Comparison of ENCODE assay signal across 9 cellular contexts in genomic region chr6:166862978-166863530, GRCh38.
DNase-seq lines count a peak whose midpoint lies in the region; ATAC-seq and TF ChIP-seq lines count a peak whose summit lies in the region.
"Had no signal": no experiment of that assay in that cellular context is flagged by ENCODE, and none has a peak within 500 bp of the region (broad histone marks: within the 10 kb centered on the region; RNA-seq: fewer than 3 reads in every experiment).

No MANE protein-coding gene starts in this region.

- H3K36me3 Mint-ChIP-seq in IgD-negative memory B cell: peaks cover 1% of the 10 kb centered on the region
- no peaks in the 10 kb centered on the region for H3K36me3 Mint-ChIP-seq in stimulated activated effector memory CD8-positive, alpha-beta T cell treated with anti-CD3 and anti-CD28 coated beads, Interleukin-12 subunit alpha, Interleukin-12 subunit beta, amount 100 ng/mL, for 72 hours

- no peaks in the 10 kb centered on the region for H3K36me3 ChIP-seq in heart left ventricle

- H3K4me3 Mint-ChIP-seq in IgD-negative memory B cell: peak overlapping the region; percentile 47 to 85 (median 70)
- peak overlapping the region; percentile 77 for H3K4me3 Mint-ChIP-seq in stimulated activated effector memory CD8-positive, alpha-beta T cell treated with anti-CD3 and anti-CD28 coated beads, Interleukin-12 subunit alpha, Interleukin-12 subunit beta, amount 100 ng/mL, for 72 hours

- no peaks in the 10 kb centered on the region for H3K9me3 Mint-ChIP-seq in IgD-negative memory B cell
- H3K9me3 Mint-ChIP-seq in stimulated activated effector memory CD8-positive, alpha-beta T cell treated with anti-CD3 and anti-CD28 coated beads, Interleukin-12 subunit alpha, Interleukin-12 subunit beta, amount 100 ng/mL, for 72 hours: no peaks in the 10 kb centered on the region

- TF ChIP-seq CTCF in heart left ventricle (IDR thresholded peaks at IDR 0.05): no peak

- WGBS in heart left ventricle, 4 donors: 25 to 44% (median 29%) methylated on average over 14 to 21 of the region's 21 CpGs

- H3K27me3 ChIP-seq in heart left ventricle: peaks cover 0 to 46% (median 19%) of the 10 kb centered on the region in 9 donors

- H3K27ac ChIP-seq in heart left ventricle: peak overlapping the region in 6 of 12 donors; percentile 47 to 65 (median 56)
- H3K27ac ChIP-seq: 22Rv1 had no signal

- H3K9me3 ChIP-seq in heart left ventricle: no peaks in the 10 kb centered on the region

- H3K4me3 ChIP-seq in heart left ventricle: peak overlapping the region; percentile 34 to 71 (median 62)

- H3K4me1 ChIP-seq in heart left ventricle: peaks cover 0 to 16% (median 6%) of the 10 kb centered on the region in 12 donors

- TF ChIP-seq POLR2A in heart left ventricle (IDR thresholded peaks at IDR 0.05): no peak

- H3K27ac Mint-ChIP-seq in IgD-negative memory B cell: no peak overlapping the region
- no peak overlapping the region for H3K27ac Mint-ChIP-seq in stimulated activated effector memory CD8-positive, alpha-beta T cell treated with anti-CD3 and anti-CD28 coated beads, Interleukin-12 subunit alpha, Interleukin-12 subunit beta, amount 100 ng/mL, for 72 hours

- intact Hi-C loops in heart left ventricle (cut with DNase I): loop anchor here in 3 of 10 donors (5.0 to 10.0 kb wide), 3 partner anchors 62 to 92 kb away; partner anchors contain the start of gene RNASET2 (in 1 of the 3)

- peaks cover 9% of the 10 kb centered on the region for H3K27me3 Mint-ChIP-seq in IgD-negative memory B cell

- ATAC-seq in heart left ventricle: peak in 3 of 4 donors; percentile 21 to 48 (median 31)
- ATAC-seq in stimulated activated effector memory CD8-positive, alpha-beta T cell treated with anti-CD3 and anti-CD28 coated beads, Interleukin-12 subunit alpha, Interleukin-12 subunit beta, amount 100 ng/mL, for 72 hours: peak; percentile 38

- peaks cover 0 to 4% (median 0%) of the 10 kb centered on the region in 3 donors for H3K4me1 Mint-ChIP-seq in IgD-negative memory B cell
- peaks cover 7% of the 10 kb centered on the region for H3K4me1 Mint-ChIP-seq in stimulated activated effector memory CD8-positive, alpha-beta T cell treated with anti-CD3 and anti-CD28 coated beads, Interleukin-12 subunit alpha, Interleukin-12 subunit beta, amount 100 ng/mL, for 72 hours

- DNase-seq in DMS53 (lab: John Stamatoyannopoulos, UW): peak; percentile 58
- DNase-seq in DMS53 treated with DMSO at 0.1 percent for 48 hours (lab: John Stamatoyannopoulos, UW; ENCODE audit: unreplicated experiment): no peak
- DNase-seq in heart left ventricle: no peak
- no peak for DNase-seq in stimulated activated effector memory CD8-positive, alpha-beta T cell treated with anti-CD3 and anti-CD28 coated beads, Interleukin-12 subunit alpha, Interleukin-12 subunit beta, amount 100 ng/mL, for 72 hours (ENCODE audit: low spot score in 2 of 2)
- DNase-seq in LoVo (ENCODE audit: low spot score): no peak
- DNase-seq in activated gamma-delta T cell (lab: John Stamatoyannopoulos, UW): no peak
- DNase-seq in ureter (ENCODE audit: low spot score): no peak
